ENCODE assay signal across 16 cellular contexts in genomic region chr3:115999001-115999400, GRCh38.
DNase-seq lines count a peak whose midpoint lies in the region; ATAC-seq and FAIRE-seq lines count a peak whose summit lies in the region.
"Had no signal": no experiment of that assay in that cellular context is flagged by ENCODE, and none has a peak within 500 bp of the region (broad histone marks: within the 10 kb centered on the region; RNA-seq: fewer than 3 reads in every experiment).

No MANE protein-coding gene starts in this region.

- ATAC-seq in HG02884 (IDR thresholded peaks at IDR 0.05; ENCODE audit: unreplicated experiment): no peak

- DNase-seq in NCI-H1694 treated with DMSO at 0.1 percent for 48 hours (lab: John Stamatoyannopoulos, UW) (peak; percentile 30), cerebellum (ENCODE audit: low spot score) (peak; percentile 41), middle frontal gyrus (ENCODE audit: extremely low spot score, low spot score) (peak; percentile 38), RCC 7860 (ENCODE audit: low spot score) (no peak)
- no peak for DNase-seq in stimulated activated CD4-positive, alpha-beta T cell treated with anti-CD3 and anti-CD28 coated beads, Interleukin-4, amount 100 ng/mL, for 4 hours
- DNase-seq: activated CD4-positive, alpha-beta memory T cell treated with anti-CD3 and anti-CD28 coated beads, Interleukin-2, amount 10 ng/mL, durations not matched to agents 7 days and 5 days; activated CD4-positive, CD25-positive, alpha-beta regulatory T cell; activated naive CD4-positive, alpha-beta T cell treated with anti-CD3 and anti-CD28 coated beads for 36 hours; activated T-cell treated with anti-CD3 and anti-CD28 coated beads, Interleukin-2, amount 50 U/mL, for 24 hours; aorta; GOT3; kidney glomerular epithelial cell; NCI-H1417; thyroid gland had no signal

- H3K27ac ChIP-seq in temporal lobe (ENCODE audit: low read depth, low read length): peak overlapping the region; percentile 6
- H3K27ac ChIP-seq: thyroid gland had no signal

- FAIRE-seq in RCC 7860 (lab: Jason Lieb, UNC): no peak

Comparison
In these comparisons a context has a peak if more than half of its experiments do, and no peak if none do; other contexts are left out.
1. DNase-seq: peak in NCI-H1694 treated with DMSO at 0.1 percent for 48 hours (single experiment), cerebellum (single experiment) and middle frontal gyrus (single experiment); none in RCC 7860 (single experiment) and stimulated activated CD4-positive, alpha-beta T cell treated with anti-CD3 and anti-CD28 coated beads, Interleukin-4, amount 100 ng/mL, for 4 hours (0 of 2).